In genomic region chr6:71675386-71675785, GRCh38 we compare ENCODE assay signal across 34 cellular contexts.
"Had no signal": no experiment of that assay in that cellular context is flagged by ENCODE, and none has a peak within 500 bp of the region (broad histone marks: within the 10 kb centered on the region; RNA-seq: fewer than 3 reads in every experiment).

No MANE protein-coding gene starts in this region.

- H3K9me3 ChIP-seq: adrenal gland, esophagus squamous epithelium, gastroesophageal sphincter, heart right ventricle had no signal

- ATAC-seq: activated CD4-positive, alpha-beta T cell treated with anti-CD3 and anti-CD28 coated beads for 36 hours; activated CD8-positive, alpha-beta memory T cell treated with anti-CD3 and anti-CD28 coated beads, Interleukin-2, amount 10 ng/mL, durations not matched to agents 7 days and 5 days; activated CD8-positive, alpha-beta T cell treated with anti-CD3 and anti-CD28 coated beads, Interleukin-2, amount 10 ng/mL, durations not matched to agents 7 days and 5 days; activated naive CD8-positive, alpha-beta T cell treated with anti-CD3 and anti-CD28 coated beads, Interleukin-2, amount 50 U/mL, for 24 hours; effector memory CD8-positive, alpha-beta T cell; gastroesophageal sphincter; heart right ventricle; T-helper 17 cell had no signal

- H3K27me3 ChIP-seq: adrenal gland, brain microvascular endothelial cell, esophagus squamous epithelium, gastroesophageal sphincter, heart right ventricle had no signal

- H3K4me3 Mint-ChIP-seq: activated CD4-positive, alpha-beta memory T cell treated with anti-CD3 and anti-CD28 coated beads for 36 hours; activated CD4-positive, alpha-beta T cell treated with anti-CD3 and anti-CD28 coated beads for 36 hours; activated CD4-positive, alpha-beta T cell treated with anti-CD3 and anti-CD28 coated beads, Interleukin-2, amount 10 ng/mL, durations not matched to agents 24 days and 14 days; activated CD8-positive, alpha-beta memory T cell treated with anti-CD3 and anti-CD28 coated beads, Interleukin-2, amount 10 ng/mL, durations not matched to agents 7 days and 5 days; activated CD8-positive, alpha-beta T cell treated with anti-CD3 and anti-CD28 coated beads, Interleukin-2, amount 10 ng/mL, durations not matched to agents 7 days and 5 days; activated naive CD4-positive, alpha-beta T cell treated with anti-CD3 and anti-CD28 coated beads for 36 hours; activated naive CD4-positive, alpha-beta T cell treated with anti-CD3 and anti-CD28 coated beads, Interleukin-2, amount 50 U/mL, for 24 hours; activated naive CD8-positive, alpha-beta T cell treated with anti-CD3 and anti-CD28 coated beads for 36 hours; activated naive CD8-positive, alpha-beta T cell treated with anti-CD3 and anti-CD28 coated beads, Interleukin-2, amount 50 U/mL, for 24 hours; activated T-helper 1 cell treated with anti-CD3 and anti-CD28 coated beads, Interleukin-12 subunit alpha, Interleukin-12 subunit beta, Interleukin-2, Interleukin-4 antibody, amounts not matched to agents 30 ng/mL and 10 ng/mL and 1 ng/mL, durations not matched to agents 14 hours and 24 hours and 36 hours; effector memory CD8-positive, alpha-beta T cell; T-helper 17 cell; T-helper 2 cell treated with Interferon-gamma antibody and Interleukin-4, amounts not matched to agents 5 μg/mL and 100 μg/mL, for 36 hours had no signal

- H3K36me3 ChIP-seq: adrenal gland, brain microvascular endothelial cell, esophagus squamous epithelium, gastroesophageal sphincter, heart right ventricle, WERI-Rb-1 had no signal

- H3K4me1 Mint-ChIP-seq: activated CD4-positive, alpha-beta T cell treated with anti-CD3 and anti-CD28 coated beads for 36 hours; activated CD4-positive, alpha-beta T cell treated with anti-CD3 and anti-CD28 coated beads, Interleukin-2, amount 10 ng/mL, durations not matched to agents 24 days and 14 days; activated CD8-positive, alpha-beta memory T cell treated with anti-CD3 and anti-CD28 coated beads, Interleukin-2, amount 10 ng/mL, durations not matched to agents 7 days and 5 days; activated naive CD4-positive, alpha-beta T cell treated with anti-CD3 and anti-CD28 coated beads, Interleukin-2, amount 50 U/mL, for 24 hours; activated naive CD8-positive, alpha-beta T cell treated with anti-CD3 and anti-CD28 coated beads for 36 hours; activated naive CD8-positive, alpha-beta T cell treated with anti-CD3 and anti-CD28 coated beads, Interleukin-2, amount 50 U/mL, for 24 hours; T-helper 17 cell had no signal

- H3K27ac ChIP-seq: adrenal gland, brain microvascular endothelial cell, epithelial cell of prostate, esophagus squamous epithelium, gastroesophageal sphincter, heart right ventricle, WERI-Rb-1 had no signal

- H3K4me1 ChIP-seq: adrenal gland, esophagus squamous epithelium, gastroesophageal sphincter had no signal

- H3K27me3 Mint-ChIP-seq: activated CD4-positive, alpha-beta memory T cell treated with anti-CD3 and anti-CD28 coated beads for 36 hours; activated CD4-positive, alpha-beta T cell treated with anti-CD3 and anti-CD28 coated beads for 36 hours; activated CD4-positive, alpha-beta T cell treated with anti-CD3 and anti-CD28 coated beads, Interleukin-2, amount 10 ng/mL, durations not matched to agents 24 days and 14 days; activated CD8-positive, alpha-beta memory T cell treated with anti-CD3 and anti-CD28 coated beads, Interleukin-2, amount 10 ng/mL, durations not matched to agents 7 days and 5 days; activated naive CD4-positive, alpha-beta T cell treated with anti-CD3 and anti-CD28 coated beads, Interleukin-2, amount 50 U/mL, for 24 hours; activated naive CD8-positive, alpha-beta T cell treated with anti-CD3 and anti-CD28 coated beads for 36 hours; activated naive CD8-positive, alpha-beta T cell treated with anti-CD3 and anti-CD28 coated beads, Interleukin-2, amount 50 U/mL, for 24 hours; effector memory CD8-positive, alpha-beta T cell; T-helper 17 cell had no signal

- H3K9me3 Mint-ChIP-seq: activated CD4-positive, alpha-beta memory T cell treated with anti-CD3 and anti-CD28 coated beads for 36 hours; activated CD4-positive, alpha-beta T cell treated with anti-CD3 and anti-CD28 coated beads, Interleukin-2, amount 10 ng/mL, durations not matched to agents 24 days and 14 days; activated naive CD4-positive, alpha-beta T cell treated with anti-CD3 and anti-CD28 coated beads, Interleukin-2, amount 50 U/mL, for 24 hours; activated naive CD8-positive, alpha-beta T cell treated with anti-CD3 and anti-CD28 coated beads for 36 hours; activated naive CD8-positive, alpha-beta T cell treated with anti-CD3 and anti-CD28 coated beads, Interleukin-2, amount 50 U/mL, for 24 hours; activated T-helper 1 cell treated with anti-CD3 and anti-CD28 coated beads, Interleukin-12 subunit alpha, Interleukin-12 subunit beta, Interleukin-2, Interleukin-4 antibody, amounts not matched to agents 30 ng/mL and 10 ng/mL and 1 ng/mL, durations not matched to agents 14 hours and 24 hours and 36 hours; activated T-helper 2 cell treated with anti-CD3 and anti-CD28 coated beads, Interferon-gamma antibody, Interleukin-2, Interleukin-4, amounts not matched to agents 10 μg/mL and 5 μg/mL and 100 μg/mL, durations not matched to agents 14 hours and 24 hours and 36 hours; T-helper 2 cell treated with Interferon-gamma antibody and Interleukin-4, amounts not matched to agents 5 μg/mL and 100 μg/mL, for 36 hours had no signal

- H3K36me3 Mint-ChIP-seq: activated CD4-positive, alpha-beta memory T cell treated with anti-CD3 and anti-CD28 coated beads for 36 hours; activated CD8-positive, alpha-beta memory T cell treated with anti-CD3 and anti-CD28 coated beads, Interleukin-2, amount 10 ng/mL, durations not matched to agents 7 days and 5 days; activated naive CD4-positive, alpha-beta T cell treated with anti-CD3 and anti-CD28 coated beads, Interleukin-2, amount 50 U/mL, for 24 hours; activated naive CD8-positive, alpha-beta T cell treated with anti-CD3 and anti-CD28 coated beads for 36 hours had no signal

- H3K27ac Mint-ChIP-seq: activated CD4-positive, alpha-beta memory T cell treated with anti-CD3 and anti-CD28 coated beads for 36 hours; activated CD4-positive, alpha-beta T cell treated with anti-CD3 and anti-CD28 coated beads for 36 hours; activated CD4-positive, alpha-beta T cell treated with anti-CD3 and anti-CD28 coated beads, Interleukin-2, amount 10 ng/mL, durations not matched to agents 24 days and 14 days; activated CD8-positive, alpha-beta memory T cell treated with anti-CD3 and anti-CD28 coated beads, Interleukin-2, amount 10 ng/mL, durations not matched to agents 7 days and 5 days; activated CD8-positive, alpha-beta T cell treated with anti-CD3 and anti-CD28 coated beads, Interleukin-2, amount 10 ng/mL, durations not matched to agents 7 days and 5 days; activated naive CD4-positive, alpha-beta T cell treated with anti-CD3 and anti-CD28 coated beads for 36 hours; activated naive CD4-positive, alpha-beta T cell treated with anti-CD3 and anti-CD28 coated beads, Interleukin-2, amount 50 U/mL, for 24 hours; activated naive CD8-positive, alpha-beta T cell treated with anti-CD3 and anti-CD28 coated beads for 36 hours; activated naive CD8-positive, alpha-beta T cell treated with anti-CD3 and anti-CD28 coated beads, Interleukin-2, amount 50 U/mL, for 24 hours; activated T-helper 1 cell treated with anti-CD3 and anti-CD28 coated beads, Interleukin-12 subunit alpha, Interleukin-12 subunit beta, Interleukin-2, Interleukin-4 antibody, amounts not matched to agents 30 ng/mL and 10 ng/mL and 1 ng/mL, durations not matched to agents 14 hours and 24 hours and 36 hours; activated T-helper 2 cell treated with anti-CD3 and anti-CD28 coated beads, Interferon-gamma antibody, Interleukin-2, Interleukin-4, amounts not matched to agents 10 μg/mL and 5 μg/mL and 100 μg/mL, durations not matched to agents 14 hours and 24 hours and 36 hours; effector memory CD8-positive, alpha-beta T cell; T-helper 17 cell; T-helper 2 cell treated with Interferon-gamma antibody and Interleukin-4, amounts not matched to agents 5 μg/mL and 100 μg/mL, for 36 hours had no signal

- DNase-seq: activated CD4-positive, alpha-beta memory T cell treated with anti-CD3 and anti-CD28 coated beads for 36 hours; activated CD4-positive, alpha-beta T cell treated with anti-CD3 and anti-CD28 coated beads for 36 hours; activated CD4-positive, alpha-beta T cell treated with anti-CD3 and anti-CD28 coated beads, Interleukin-2, amount 10 ng/mL, durations not matched to agents 24 days and 14 days; activated CD4-positive, CD25-positive, alpha-beta regulatory T cell; activated CD4-positive, CD25-positive, alpha-beta regulatory T cell treated with anti-CD3 and anti-CD28 coated beads, Interleukin-2, amount 50 U/mL, for 72 hours; activated CD8-positive, alpha-beta memory T cell treated with anti-CD3 and anti-CD28 coated beads, Interleukin-2, amount 10 ng/mL, durations not matched to agents 7 days and 5 days; activated CD8-positive, alpha-beta memory T cell treated with anti-CD3 and anti-CD28 coated beads, Interleukin-2, amount 50 U/mL, for 4 hours; activated CD8-positive, alpha-beta T cell treated with anti-CD3 and anti-CD28 coated beads, Interleukin-2, amount 10 ng/mL, durations not matched to agents 7 days and 5 days; activated effector memory CD4-positive, alpha-beta T cell treated with anti-CD3 and anti-CD28 coated beads, Interleukin-2, amount 50 U/mL, for 16 hours; activated naive CD4-positive, alpha-beta T cell treated with anti-CD3 and anti-CD28 coated beads for 36 hours; activated naive CD8-positive, alpha-beta T cell treated with anti-CD3 and anti-CD28 coated beads for 36 hours; activated naive CD8-positive, alpha-beta T cell treated with anti-CD3 and anti-CD28 coated beads, Interleukin-2, amount 50 U/mL, for 24 hours; activated T-cell treated with anti-CD3 and anti-CD28 coated beads, Interleukin-2, amount 50 U/mL, for 1 hour; activated T-cell treated with anti-CD3 and anti-CD28 coated beads, Interleukin-2, amount 50 U/mL, for 48 hours; adrenal gland; brain microvascular endothelial cell; caudate nucleus; cortex of kidney; dermis blood vessel endothelial cell; effector CD4-positive, alpha-beta T cell; effector memory CD8-positive, alpha-beta T cell; esophagus squamous epithelium; foreskin melanocyte; heart right ventricle; T-helper 1 cell; T-helper 17 cell; T1000; WERI-Rb-1 had no signal

- H3K4me3 ChIP-seq: adrenal gland, esophagus squamous epithelium, gastroesophageal sphincter, heart right ventricle had no signal
